Comparison of ENCODE assay signal across 18 cellular contexts in the genomic region with DNA sequence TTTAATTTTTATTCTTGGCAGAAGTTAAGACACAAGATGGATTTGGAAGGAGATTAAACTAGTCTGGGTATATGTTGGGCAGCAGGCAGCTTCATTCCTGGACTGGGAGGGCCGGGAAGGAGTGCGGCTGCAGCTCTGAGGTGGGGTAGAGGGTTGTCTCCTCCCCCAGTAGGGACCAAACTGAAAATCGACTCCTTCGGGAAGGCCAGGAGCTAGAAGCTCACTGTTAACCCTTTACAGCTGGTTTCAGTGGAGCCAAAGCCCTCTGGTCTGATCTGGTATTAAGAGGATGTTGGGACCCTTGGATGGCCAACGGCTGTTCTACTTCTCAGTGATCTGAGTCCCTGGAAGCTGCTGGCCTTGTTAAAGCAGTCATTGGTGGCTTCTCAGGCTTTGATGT. TPM values are rescaled to one million over a fixed set of nuclear protein-coding genes. Genes with fewer than 3 reads are reported as not detected.
DNase-seq lines count a peak whose midpoint lies in the region; ATAC-seq and TF ChIP-seq lines count a peak whose summit lies in the region.
"Had no signal": no experiment of that assay in that cellular context is flagged by ENCODE, and none has a peak within 500 bp of the region (broad histone marks: within the 10 kb centered on the region; RNA-seq: fewer than 3 reads in every experiment).

No MANE protein-coding gene starts in this region.

- H4K8ac ChIP-seq in mesendoderm (ENCODE audit: low read depth, low read length), result no peak overlapping the region

- CTCF ChIA-PET in Caco-2 (lab: Charles Lee), result no interaction called here

- no peak overlapping the region for H3K9ac ChIP-seq in mesendoderm (ENCODE audit: low read length)
- H3K9ac ChIP-seq: KMS-11 had no signal

- H3K4me1 Mint-ChIP-seq in Caco-2 (ENCODE audit: low read depth, unreplicated experiment), result no peaks in the 10 kb centered on the region

- BruUV-seq in Caco-2 (replicated peaks; lab: Mats Ljungman, UMichigan), result no TSS peak

- no peaks in the 10 kb centered on the region for H3K79me2 ChIP-seq in mesendoderm (ENCODE audit: control insufficient read depth, insufficient read depth, low read length)

- H2BK5ac ChIP-seq in mesendoderm (ENCODE audit: low read length), result no peak overlapping the region

- H3K27me3 Mint-ChIP-seq in Caco-2 (ENCODE audit: insufficient read depth, unreplicated experiment), result peaks cover 8% of the 10 kb centered on the region

- ATAC-seq in sciatic nerve (peak; percentile 25), HG02885 (IDR thresholded peaks at IDR 0.05; ENCODE audit: poor library complexity, unreplicated experiment) (no peak)

- H3K18ac ChIP-seq in mesendoderm (ENCODE audit: low read length), result no peak overlapping the region

- intact Hi-C loops in sciatic nerve (cut with DNase I), result no loop called here
- intact Hi-C loops in Caco-2 (cut with micrococcal nuclease; ENCODE audit: unreplicated experiment), result no loop called here

- H3K79me1 ChIP-seq in mesendoderm (ENCODE audit: low read length), result no peaks in the 10 kb centered on the region

- H2AK5ac ChIP-seq in mesendoderm (ENCODE audit: low read length), result no peak overlapping the region

- H3K4ac ChIP-seq in mesendoderm (ENCODE audit: low read depth, low read length), result no peak overlapping the region

- H3K27me3 ChIP-seq in H7 (ENCODE audit: control insufficient read depth, insufficient read depth, low read length) (no peaks in the 10 kb centered on the region; the same call in 1 of the 2 replicates), mesendoderm (ENCODE audit: insufficient read depth, low read length, poor library complexity) (no peaks in the 10 kb centered on the region), Caco-2 (replicated peaks; ENCODE audit: control insufficient read depth, insufficient read depth, low read length) (no peaks in the 10 kb centered on the region)

- H3K9me3 ChIP-seq in Caco-2, result no peaks in the 10 kb centered on the region
- H3K9me3 ChIP-seq: HAP-1 had no signal

- H3K27ac ChIP-seq in mesendoderm (ENCODE audit: low read depth, low read length), result no peak overlapping the region
- H3K27ac ChIP-seq: KMS-11, SK-N-MC had no signal

- H3K4me1 ChIP-seq in mesendoderm (ENCODE audit: control insufficient read depth, low read depth, low read length) (peaks cover 2% of the 10 kb centered on the region), Caco-2 (no peaks in the 10 kb centered on the region)
- H3K4me1 ChIP-seq: HAP-1 had no signal

- H3K4me3 Mint-ChIP-seq in Caco-2 (ENCODE audit: unreplicated experiment), result no peak overlapping the region

- H2BK120ac ChIP-seq in mesendoderm (ENCODE audit: low read depth, low read length), result no peak overlapping the region

- no peak for TF ChIP-seq CTCF in Caco-2 (IDR thresholded peaks at IDR 0.05; ENCODE audit: insufficient read depth in 1 of 2, low read depth in 1 of 2, low read length in 1 of 2, severe bottlenecking in 1 of 2, unreplicated experiment in 1 of 2)

- H3K4me2 ChIP-seq in mesendoderm (ENCODE audit: low read length), result no peak overlapping the region
- H3K4me2 ChIP-seq: KMS-11 had no signal

- DNase-seq in H7 (peak; percentile 52), ecto neural progenitor cell (ENCODE audit: low spot score) (peak; percentile 53), mesendoderm (peak; percentile 50), sciatic nerve (ENCODE audit: low spot score) (no peak), erythroblast (lab: John Stamatoyannopoulos, UW) (no peak), Caco-2 (no peak)
- no peak for DNase-seq in activated T-cell treated with anti-CD3 and anti-CD28 coated beads, Interleukin-2, amount 50 U/mL, for 1 hour
- DNase-seq: C1 segment of cervical spinal cord, EL, NCI-H1105, NCI-H1694, NCI-H2107, NCI-H2227 treated with DMSO at 0.1 percent for 48 hours, NCI-H524 had no signal

- H3K4me3 ChIP-seq in H7 (ENCODE audit: insufficient read depth, low read depth, low read length), result no peak overlapping the region
- H3K4me3 ChIP-seq in mesendoderm (ENCODE audit: low read length), result no peak overlapping the region
- no peak overlapping the region for H3K4me3 ChIP-seq in Caco-2 (ENCODE audit: low read depth, low read length)
- H3K4me3 ChIP-seq: HAP-1, SK-N-MC had no signal

- no peak overlapping the region for H4K5ac ChIP-seq in mesendoderm (ENCODE audit: low read length)

- POLR2A ChIA-PET in Caco-2 (lab: Charles Lee), result no interaction called here

- H2BK15ac ChIP-seq in mesendoderm (replicated peaks; ENCODE audit: low read depth), result no peak overlapping the region

- H3K27ac Mint-ChIP-seq in Caco-2 (ENCODE audit: unreplicated experiment), result no peak overlapping the region

- H3K36me3 ChIP-seq in H7 (replicated peaks; ENCODE audit: control insufficient read depth, insufficient read depth, low read length) (no peaks in the 10 kb centered on the region), mesendoderm (ENCODE audit: control insufficient read depth, insufficient read depth, low read length) (no peaks in the 10 kb centered on the region), Caco-2 (ENCODE audit: control insufficient read depth, insufficient read depth, low read length) (no peaks in the 10 kb centered on the region)
- H3K36me3 ChIP-seq: HAP-1 had no signal

- H3K23ac ChIP-seq in mesendoderm (ENCODE audit: low read length), result no peak overlapping the region

- no peaks in the 10 kb centered on the region for H3K36me3 Mint-ChIP-seq in Caco-2 (ENCODE audit: insufficient read depth, unreplicated experiment)

- no CpG with 5 or more reads among the region's 5 CpGs for WGBS in mesendoderm (ENCODE audit: extremely low coverage, insufficient coverage, low lambda C conversion rate)

- no peak for TF ChIP-seq POLR2A in erythroblast (IDR thresholded peaks at IDR 0.05; ENCODE audit: low read length)

- H3K9me3 Mint-ChIP-seq in Caco-2 (ENCODE audit: unreplicated experiment), result no peaks in the 10 kb centered on the region

- H3K56ac ChIP-seq in mesendoderm (ENCODE audit: low read length), result no peak overlapping the region

RNA-seq across cellular contexts. Expression of a gene that starts 17.6 kb away (rescaled TPM):
- total RNA-seq in H7 (2014; rRNA removed; shearing (Covaris generic)), result 2.8 and 3.0 TPM in 2 replicates
- polyA plus RNA-seq in mesendoderm (2013, experiment 1 of 2), result 1.5 TPM
- 1.2 TPM for polyA plus RNA-seq in mesendoderm (2013, experiment 2 of 2)
- total RNA-seq in sciatic nerve (114 TPM), Caco-2 (2022) (0.35 and 0.73 TPM in 2 replicates)

Comparison
In these comparisons a context has a peak if more than half of its experiments do, and no peak if none do; other contexts are left out.
1. DNase-seq: peak in H7 (single experiment), ecto neural progenitor cell (single experiment) and mesendoderm (single experiment); none in sciatic nerve (single experiment), activated T-cell treated with anti-CD3 and anti-CD28 coated beads, Interleukin-2, amount 50 U/mL, for 1 hour (single experiment), erythroblast (0 of 2) and Caco-2 (0 of 2).
2. RNA of a gene that starts 17.6 kb away (total RNA-seq): 114 TPM in sciatic nerve (single experiment); 2.8 to 3.0 TPM in H7 and 0.35 to 0.73 TPM in Caco-2; every median in the first group is over 10 times any median in the second.